In the genomic region with DNA sequence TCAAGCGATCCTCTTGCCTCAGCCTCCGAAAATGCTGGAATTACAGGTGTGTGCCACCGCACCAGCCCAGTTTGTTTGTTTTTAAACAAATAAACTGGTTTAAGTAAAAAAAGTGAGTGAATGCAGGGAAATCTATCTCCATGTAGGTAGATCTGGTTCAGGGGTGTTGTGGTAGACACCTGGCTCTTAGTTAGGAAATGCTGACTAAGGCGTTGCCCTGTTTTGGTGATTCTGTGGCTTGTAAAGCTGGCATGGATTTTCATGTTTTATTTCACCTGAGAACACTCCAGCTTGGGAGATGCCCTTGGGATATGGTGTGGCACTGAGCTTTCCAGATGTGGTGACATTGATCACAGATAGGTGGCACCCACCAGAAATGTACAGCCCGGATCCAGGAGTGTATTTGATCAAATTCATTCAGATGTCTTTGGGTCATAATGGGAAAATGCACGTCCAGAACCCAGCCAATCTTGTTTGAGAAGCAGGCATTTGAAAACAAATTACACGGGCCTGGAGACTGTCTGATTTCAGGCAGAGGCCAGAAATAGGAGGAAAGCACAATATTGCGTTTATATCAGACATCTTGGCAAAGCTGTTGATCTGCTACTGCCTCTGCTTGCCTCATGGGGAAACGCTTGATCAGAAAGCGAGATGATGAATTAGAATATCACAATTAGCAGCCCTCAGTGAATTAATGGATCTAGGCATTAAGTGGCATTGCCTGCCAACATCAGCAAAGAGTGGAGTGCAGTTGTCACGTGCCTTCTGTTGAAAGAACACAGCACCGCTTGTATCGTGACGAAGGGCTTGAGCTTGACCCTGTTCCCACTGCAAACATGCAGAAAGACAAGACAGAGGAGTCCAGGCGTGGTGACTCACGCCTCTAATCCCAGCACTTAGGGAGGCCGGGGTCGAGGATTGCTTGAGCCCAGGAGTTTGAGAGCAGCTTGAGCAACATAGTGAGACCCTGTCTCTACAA, we compare ENCODE assay signal across 10 cellular contexts. TPM values are rescaled to one million over a fixed set of nuclear protein-coding genes. Genes with fewer than 3 reads are reported as not detected.
A peak's percentile ranks its signal among the peaks of the same experiment; 100 is the strongest.
DNase-seq lines count a peak whose midpoint lies in the region; ATAC-seq and TF ChIP-seq lines count a peak whose summit lies in the region.
"Had no signal": no experiment of that assay in that cellular context is flagged by ENCODE, and none has a peak within 500 bp of the region (broad histone marks: within the 10 kb centered on the region; RNA-seq: fewer than 3 reads in every experiment).

No MANE protein-coding gene starts in this region.

- peak; percentile 86 for ATAC-seq in SK-N-SH treated with all-trans-retinoic acid at 6 μM for 48 hours

- H3K79me2 ChIP-seq in parathyroid adenoma = no peaks in the 10 kb centered on the region

- peak overlapping the region; percentile 47 for H2AFZ ChIP-seq in parathyroid adenoma

- TF ChIP-seq CTCF in BE2C (IDR thresholded peaks at IDR 0.05; ENCODE audit: low read depth, low read length) = no peak; the same call in 1 of the 2 replicates
- no peak for TF ChIP-seq CTCF in parathyroid adenoma (IDR thresholded peaks at IDR 0.05)

- no peak overlapping the region for H3K9ac ChIP-seq in parathyroid adenoma
- H3K9ac ChIP-seq: BLaER1 treated with 17β-estradiol and CSF1 and Interleukin-3, amounts not matched to agents 10 nM and 100 nM had no signal

- H3K27me3 ChIP-seq in BE2C (no peaks in the 10 kb centered on the region), parathyroid adenoma (ENCODE audit: control insufficient read depth, insufficient read depth, low read length) (no peaks in the 10 kb centered on the region)
- H3K27me3 ChIP-seq: BLaER1 treated with 17β-estradiol and CSF1 and Interleukin-3, amounts not matched to agents 10 nM and 100 nM had no signal

- H3K4me3 ChIP-seq in BE2C (ENCODE audit: low read depth, low read length) (peak overlapping the region; percentile 40), parathyroid adenoma (ENCODE audit: low read depth, low read length) (no peak overlapping the region)
- H3K4me3 ChIP-seq: BLaER1 treated with 17β-estradiol and CSF1 and Interleukin-3, amounts not matched to agents 10 nM and 100 nM had no signal

- H3K27ac ChIP-seq in parathyroid adenoma = no peak overlapping the region
- H3K27ac ChIP-seq: BLaER1 treated with 17β-estradiol and CSF1 and Interleukin-3, amounts not matched to agents 10 nM and 100 nM had no signal

- H3K36me3 ChIP-seq in BE2C = no peaks in the 10 kb centered on the region
- H3K36me3 ChIP-seq in parathyroid adenoma (ENCODE audit: control insufficient read depth, insufficient read depth, low read length) = no peaks in the 10 kb centered on the region
- H3K36me3 ChIP-seq: BLaER1 treated with 17β-estradiol and CSF1 and Interleukin-3, amounts not matched to agents 10 nM and 100 nM had no signal

- H3K4me1 ChIP-seq in BE2C (peaks cover 5% of the 10 kb centered on the region; the same call in 1 of the 2 replicates), parathyroid adenoma (peaks cover 8% of the 10 kb centered on the region)
- H3K4me1 ChIP-seq: BLaER1 treated with 17β-estradiol and CSF1 and Interleukin-3, amounts not matched to agents 10 nM and 100 nM had no signal

- DNase-seq in BE2C (peak; percentile 58), foreskin melanocyte (peak; percentile 39), D341Med (ENCODE audit: low spot score) (no peak), NCI-H2029 (lab: John Stamatoyannopoulos, UW) (no peak), occipital lobe (lab: John Stamatoyannopoulos, UW) (no peak), NCI-H446 treated with DMSO at 0.1 percent for 48 hours (lab: John Stamatoyannopoulos, UW) (no peak)

- H3K9me3 ChIP-seq in BE2C (no peaks in the 10 kb centered on the region), parathyroid adenoma (ENCODE audit: control insufficient read depth, low read length) (no peaks in the 10 kb centered on the region)
- H3K9me3 ChIP-seq: BLaER1 treated with 17β-estradiol and CSF1 and Interleukin-3, amounts not matched to agents 10 nM and 100 nM had no signal

- no peak overlapping the region for H3K4me2 ChIP-seq in parathyroid adenoma (ENCODE audit: low read length)
- H3K4me2 ChIP-seq: BLaER1 treated with 17β-estradiol and CSF1 and Interleukin-3, amounts not matched to agents 10 nM and 100 nM had no signal

TF ChIP-seq in SK-N-SH treated with all-trans-retinoic acid at 6 μM for 48 hours, 23 proteins besides CTCF, POLR2A, EP300 and RAD21 (continues in another document):
- TF ChIP-seq CSDC2 (CRISPR knock-in tag; IDR thresholded peaks at IDR 0.05) (no peak), OSR1 (CRISPR knock-in tag; IDR thresholded peaks at IDR 0.05) (no peak), ZNF8 (CRISPR knock-in tag; IDR thresholded peaks at IDR 0.05) (no peak), GLIS3 (CRISPR knock-in tag; IDR thresholded peaks at IDR 0.05) (no peak), SNAI2 (CRISPR knock-in tag; IDR thresholded peaks at IDR 0.05) (no peak), ZNF565 (CRISPR knock-in tag; conservative IDR thresholded peaks at IDR 0.05; ENCODE audit: low read depth) (no peak), PPARA (CRISPR knock-in tag; IDR thresholded peaks at IDR 0.05; ENCODE audit: borderline replicate concordance) (no peak), TOX (CRISPR knock-in tag; IDR thresholded peaks at IDR 0.05; ENCODE audit: borderline replicate concordance) (no peak), ZFP3 (CRISPR knock-in tag; IDR thresholded peaks at IDR 0.05) (no peak), RARB (CRISPR knock-in tag; IDR thresholded peaks at IDR 0.05) (no peak)
- TF ChIP-seq, protein P1, sequence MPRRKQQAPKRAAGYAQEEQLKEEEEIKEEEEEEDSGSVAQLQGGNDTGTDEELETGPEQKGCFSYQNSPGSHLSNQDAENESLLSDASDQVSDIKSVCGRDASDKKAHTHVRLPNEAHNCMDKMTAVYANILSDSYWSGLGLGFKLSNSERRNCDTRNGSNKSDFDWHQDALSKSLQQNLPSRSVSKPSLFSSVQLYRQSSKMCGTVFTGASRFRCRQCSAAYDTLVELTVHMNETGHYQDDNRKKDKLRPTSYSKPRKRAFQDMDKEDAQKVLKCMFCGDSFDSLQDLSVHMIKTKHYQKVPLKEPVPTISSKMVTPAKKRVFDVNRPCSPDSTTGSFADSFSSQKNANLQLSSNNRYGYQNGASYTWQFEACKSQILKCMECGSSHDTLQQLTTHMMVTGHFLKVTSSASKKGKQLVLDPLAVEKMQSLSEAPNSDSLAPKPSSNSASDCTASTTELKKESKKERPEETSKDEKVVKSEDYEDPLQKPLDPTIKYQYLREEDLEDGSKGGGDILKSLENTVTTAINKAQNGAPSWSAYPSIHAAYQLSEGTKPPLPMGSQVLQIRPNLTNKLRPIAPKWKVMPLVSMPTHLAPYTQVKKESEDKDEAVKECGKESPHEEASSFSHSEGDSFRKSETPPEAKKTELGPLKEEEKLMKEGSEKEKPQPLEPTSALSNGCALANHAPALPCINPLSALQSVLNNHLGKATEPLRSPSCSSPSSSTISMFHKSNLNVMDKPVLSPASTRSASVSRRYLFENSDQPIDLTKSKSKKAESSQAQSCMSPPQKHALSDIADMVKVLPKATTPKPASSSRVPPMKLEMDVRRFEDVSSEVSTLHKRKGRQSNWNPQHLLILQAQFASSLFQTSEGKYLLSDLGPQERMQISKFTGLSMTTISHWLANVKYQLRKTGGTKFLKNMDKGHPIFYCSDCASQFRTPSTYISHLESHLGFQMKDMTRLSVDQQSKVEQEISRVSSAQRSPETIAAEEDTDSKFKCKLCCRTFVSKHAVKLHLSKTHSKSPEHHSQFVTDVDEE (CRISPR knock-in tag; IDR thresholded peaks at IDR 0.05) = peak; percentile 69; the same call in 1 of the 2 replicates
- TF ChIP-seq, protein P2, sequence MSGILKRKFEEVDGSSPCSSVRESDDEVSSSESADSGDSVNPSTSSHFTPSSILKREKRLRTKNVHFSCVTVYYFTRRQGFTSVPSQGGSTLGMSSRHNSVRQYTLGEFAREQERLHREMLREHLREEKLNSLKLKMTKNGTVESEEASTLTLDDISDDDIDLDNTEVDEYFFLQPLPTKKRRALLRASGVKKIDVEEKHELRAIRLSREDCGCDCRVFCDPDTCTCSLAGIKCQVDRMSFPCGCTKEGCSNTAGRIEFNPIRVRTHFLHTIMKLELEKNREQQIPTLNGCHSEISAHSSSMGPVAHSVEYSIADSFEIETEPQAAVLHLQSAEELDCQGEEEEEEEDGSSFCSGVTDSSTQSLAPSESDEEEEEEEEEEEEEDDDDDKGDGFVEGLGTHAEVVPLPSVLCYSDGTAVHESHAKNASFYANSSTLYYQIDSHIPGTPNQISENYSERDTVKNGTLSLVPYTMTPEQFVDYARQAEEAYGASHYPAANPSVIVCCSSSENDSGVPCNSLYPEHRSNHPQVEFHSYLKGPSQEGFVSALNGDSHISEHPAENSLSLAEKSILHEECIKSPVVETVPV (CRISPR knock-in tag; IDR thresholded peaks at IDR 0.05) = no peak
- TF ChIP-seq, protein P3, sequence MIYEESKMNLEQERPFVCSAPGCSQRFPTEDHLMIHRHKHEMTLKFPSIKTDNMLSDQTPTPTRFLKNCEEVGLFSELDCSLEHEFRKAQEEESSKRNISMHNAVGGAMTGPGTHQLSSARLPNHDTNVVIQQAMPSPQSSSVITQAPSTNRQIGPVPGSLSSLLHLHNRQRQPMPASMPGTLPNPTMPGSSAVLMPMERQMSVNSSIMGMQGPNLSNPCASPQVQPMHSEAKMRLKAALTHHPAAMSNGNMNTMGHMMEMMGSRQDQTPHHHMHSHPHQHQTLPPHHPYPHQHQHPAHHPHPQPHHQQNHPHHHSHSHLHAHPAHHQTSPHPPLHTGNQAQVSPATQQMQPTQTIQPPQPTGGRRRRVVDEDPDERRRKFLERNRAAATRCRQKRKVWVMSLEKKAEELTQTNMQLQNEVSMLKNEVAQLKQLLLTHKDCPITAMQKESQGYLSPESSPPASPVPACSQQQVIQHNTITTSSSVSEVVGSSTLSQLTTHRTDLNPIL (CRISPR knock-in tag; IDR thresholded peaks at IDR 0.05; ENCODE audit: low read depth) = no peak
- TF ChIP-seq, protein P4, sequence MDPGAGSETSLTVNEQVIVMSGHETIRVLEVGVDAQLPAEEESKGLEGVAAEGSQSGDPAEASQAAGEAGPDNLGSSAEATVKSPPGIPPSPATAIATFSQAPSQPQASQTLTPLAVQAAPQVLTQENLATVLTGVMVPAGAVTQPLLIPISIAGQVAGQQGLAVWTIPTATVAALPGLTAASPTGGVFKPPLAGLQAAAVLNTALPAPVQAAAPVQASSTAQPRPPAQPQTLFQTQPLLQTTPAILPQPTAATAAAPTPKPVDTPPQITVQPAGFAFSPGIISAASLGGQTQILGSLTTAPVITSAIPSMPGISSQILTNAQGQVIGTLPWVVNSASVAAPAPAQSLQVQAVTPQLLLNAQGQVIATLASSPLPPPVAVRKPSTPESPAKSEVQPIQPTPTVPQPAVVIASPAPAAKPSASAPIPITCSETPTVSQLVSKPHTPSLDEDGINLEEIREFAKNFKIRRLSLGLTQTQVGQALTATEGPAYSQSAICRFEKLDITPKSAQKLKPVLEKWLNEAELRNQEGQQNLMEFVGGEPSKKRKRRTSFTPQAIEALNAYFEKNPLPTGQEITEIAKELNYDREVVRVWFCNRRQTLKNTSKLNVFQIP (CRISPR knock-in tag; IDR thresholded peaks at IDR 0.05; ENCODE audit: borderline replicate concordance, low read depth) = no peak

RNA-seq across cellular contexts. Expression of gene IL34, which starts 7.3 kb away (rescaled TPM):
- not detected for polyA plus RNA-seq in BE2C (2012; ENCODE audit: insufficient read depth, insufficient read length, low read depth)
- 1.7 TPM for total RNA-seq in occipital lobe
- total RNA-seq: activated CD8-positive, alpha-beta memory T cell treated with anti-CD3 and anti-CD28 coated beads for 36 hours had no signal

RNA-seq across cellular contexts. Expression of gene MTSS2, which starts 46.8 kb away (rescaled TPM):
- 211 TPM for polyA plus RNA-seq in BE2C (2012; ENCODE audit: insufficient read depth, insufficient read length, low read depth)
- total RNA-seq in occipital lobe = 35.4 TPM

Comparison
In these comparisons a context has a peak if more than half of its experiments do, and no peak if none do; other contexts are left out.
1. DNase-seq: peak in BE2C (single experiment) and foreskin melanocyte (single experiment); none in D341Med (single experiment), NCI-H2029 (single experiment), occipital lobe (single experiment) and NCI-H446 treated with DMSO at 0.1 percent for 48 hours (single experiment).